Comparison of ENCODE assay signal across 8 cellular contexts in genomic region chr11:2825886-2826678, GRCh38. TPM values are rescaled to one million over a fixed set of nuclear protein-coding genes. Genes with fewer than 3 reads are reported as not detected.
A peak's percentile ranks its signal among the peaks of the same experiment; 100 is the strongest.
DNase-seq lines count a peak whose midpoint lies in the region; ATAC-seq, FAIRE-seq and TF ChIP-seq lines count a peak whose summit lies in the region.

No MANE protein-coding gene starts in this region.

- CTCF ChIA-PET in activated CD8-positive, alpha-beta T cell treated with anti-CD3 and anti-CD28 coated beads, Interleukin-2, amount 10 ng/mL, durations not matched to agents 7 days and 5 days (lab: Charles Lee): no interaction called here

- peak overlapping the region; percentile 36 for H3K4me3 ChIP-seq in left ventricle myocardium inferior
- no peak overlapping the region for H3K4me3 ChIP-seq in retinal pigment epithelial cell (ENCODE audit: low read length)

- TF ChIP-seq CTCF in left ventricle myocardium inferior (IDR thresholded peaks at IDR 0.05; ENCODE audit: borderline replicate concordance) (no peak), retinal pigment epithelial cell (conservative IDR thresholded peaks at IDR 0.05; ENCODE audit: low read depth, low read length) (no peak)

- H3K9me3 Mint-ChIP-seq in activated CD8-positive, alpha-beta T cell treated with anti-CD3 and anti-CD28 coated beads, Interleukin-2, amount 10 ng/mL, durations not matched to agents 7 days and 5 days (ENCODE audit: insufficient read depth): peaks cover 26% of the 10 kb centered on the region

- TF ChIP-seq POLR2A in H54 (IDR thresholded peaks at IDR 0.05; ENCODE audit: low read depth, low read length): peak; percentile 57

- no peaks in the 10 kb centered on the region for H3K36me3 ChIP-seq in left ventricle myocardium inferior

- intact Hi-C loops in left ventricle myocardium inferior (cut with micrococcal nuclease): no loop called here

- peaks cover 2% of the 10 kb centered on the region for H3K27me3 Mint-ChIP-seq in activated CD8-positive, alpha-beta T cell treated with anti-CD3 and anti-CD28 coated beads, Interleukin-2, amount 10 ng/mL, durations not matched to agents 7 days and 5 days (ENCODE audit: low read depth)

- peak overlapping the region; percentile 94 for H3K27ac ChIP-seq in left ventricle myocardium inferior (replicated peaks)

- H3K4me1 ChIP-seq in left ventricle myocardium inferior: peaks cover 68% of the 10 kb centered on the region

- peaks cover 10% of the 10 kb centered on the region for H3K36me3 Mint-ChIP-seq in activated CD8-positive, alpha-beta T cell treated with anti-CD3 and anti-CD28 coated beads, Interleukin-2, amount 10 ng/mL, durations not matched to agents 7 days and 5 days (ENCODE audit: low read depth)

- no peaks in the 10 kb centered on the region for H3K27me3 ChIP-seq in left ventricle myocardium inferior (ENCODE audit: low read depth)

- no peak overlapping the region for H3K4me3 Mint-ChIP-seq in activated CD8-positive, alpha-beta T cell treated with anti-CD3 and anti-CD28 coated beads, Interleukin-2, amount 10 ng/mL, durations not matched to agents 7 days and 5 days

- no peak overlapping the region for H3K27ac Mint-ChIP-seq in activated CD8-positive, alpha-beta T cell treated with anti-CD3 and anti-CD28 coated beads, Interleukin-2, amount 10 ng/mL, durations not matched to agents 7 days and 5 days

- DNase-seq in H54 (ENCODE audit: insufficient read length, low spot score): peak; percentile 92
- DNase-seq in activated CD8-positive, alpha-beta T cell treated with anti-CD3 and anti-CD28 coated beads, Interleukin-2, amount 10 ng/mL, durations not matched to agents 7 days and 5 days: no peak
- peak; percentile 60 for DNase-seq in left ventricle myocardium inferior
- DNase-seq in retinal pigment epithelial cell (ENCODE audit: low read depth): peak; percentile 97
- DNase-seq in activated CD8-positive, alpha-beta memory T cell treated with anti-CD3 and anti-CD28 coated beads, Interleukin-2, amount 50 U/mL, for 4 hours: no peak
- no peak for DNase-seq in T-helper 2 cell

- POLR2A ChIA-PET in activated CD8-positive, alpha-beta T cell treated with anti-CD3 and anti-CD28 coated beads, Interleukin-2, amount 10 ng/mL, durations not matched to agents 7 days and 5 days (lab: Charles Lee): no interaction called here

- no peak for FAIRE-seq in H54 (lab: Jason Lieb, UNC)

- H3K4me1 Mint-ChIP-seq in activated CD8-positive, alpha-beta T cell treated with anti-CD3 and anti-CD28 coated beads, Interleukin-2, amount 10 ng/mL, durations not matched to agents 7 days and 5 days (ENCODE audit: low read depth): peaks cover 8% of the 10 kb centered on the region

- peak; percentile 39 for ATAC-seq in activated CD8-positive, alpha-beta T cell treated with anti-CD3 and anti-CD28 coated beads, Interleukin-2, amount 10 ng/mL, durations not matched to agents 7 days and 5 days
- ATAC-seq in GM21737 (IDR thresholded peaks at IDR 0.05; ENCODE audit: unreplicated experiment) (no peak), HG03439 (IDR thresholded peaks at IDR 0.05; ENCODE audit: unreplicated experiment) (no peak)

- peaks cover 18% of the 10 kb centered on the region for H3K9me3 ChIP-seq in left ventricle myocardium inferior (replicated peaks)

RNA-seq across cellular contexts. Expression of gene CDKN1C, which starts 59.5 kb away (rescaled TPM):
- under 1 TPM; 0.21 to 0.32 TPM for total RNA-seq in activated CD8-positive, alpha-beta T cell treated with anti-CD3 and anti-CD28 coated beads, Interleukin-2, amount 10 ng/mL, durations not matched to agents 7 days and 5 days
- 33.0 TPM for total RNA-seq in left ventricle myocardium inferior

Comparison
In these comparisons a context has a peak if more than half of its experiments do, and no peak if none do; other contexts are left out.
1. DNase-seq: peak in H54 (single experiment), left ventricle myocardium inferior (single experiment) and retinal pigment epithelial cell (single experiment); none in activated CD8-positive, alpha-beta T cell treated with anti-CD3 and anti-CD28 coated beads, Interleukin-2, amount 10 ng/mL, durations not matched to agents 7 days and 5 days (single experiment), activated CD8-positive, alpha-beta memory T cell treated with anti-CD3 and anti-CD28 coated beads, Interleukin-2, amount 50 U/mL, for 4 hours (single experiment) and T-helper 2 cell (0 of 5).
2. RNA of gene CDKN1C, which starts 59.5 kb away (total RNA-seq): 33.0 TPM in left ventricle myocardium inferior (single experiment); 0.21 to 0.32 TPM in activated CD8-positive, alpha-beta T cell treated with anti-CD3 and anti-CD28 coated beads, Interleukin-2, amount 10 ng/mL, durations not matched to agents 7 days and 5 days; every median in the first group is over 10 times any median in the second.